1 cellular context compared by ENCODE assay signal in the genomic region with DNA sequence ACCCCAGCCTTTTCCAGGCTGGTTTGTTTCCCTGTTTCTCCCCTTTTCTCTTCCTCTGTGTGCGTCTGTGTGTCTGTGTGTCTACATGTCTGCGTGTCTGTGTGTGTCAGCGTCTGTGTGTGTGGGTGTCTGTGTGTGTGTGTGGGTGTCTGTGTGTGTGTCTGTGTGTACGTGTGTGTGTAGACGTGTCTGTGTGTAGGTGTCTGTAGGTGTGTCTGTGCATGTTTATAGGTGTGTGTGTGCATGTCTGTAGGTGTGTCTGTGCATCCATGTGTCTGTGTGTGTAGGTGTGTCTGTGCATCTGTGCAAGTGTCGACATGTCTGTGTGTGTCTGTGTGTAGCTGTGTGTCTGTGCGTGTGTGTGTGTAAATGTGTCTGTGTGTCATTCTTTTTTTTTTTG.
TF ChIP-seq lines count a peak whose summit lies in the region.

No MANE protein-coding gene starts in this region.

TF ChIP-seq in H1, 55 proteins besides CTCF, POLR2A, EP300 and RAD21:
- TF ChIP-seq CREB1 (IDR thresholded peaks at IDR 0.05) (no peak), CTBP2 (IDR thresholded peaks at IDR 0.05; ENCODE audit: borderline replicate concordance, insufficient read depth, insufficient read length, low read length) (no peak), BACH1 (IDR thresholded peaks at IDR 0.05; ENCODE audit: low read length) (no peak), KDM4A (IDR thresholded peaks at IDR 0.05; ENCODE audit: low read depth, low read length, severe bottlenecking) (no peak), MAFK (IDR thresholded peaks at IDR 0.05; ENCODE audit: low read depth, low read length) (no peak), SIN3A (conservative IDR thresholded peaks at IDR 0.05 in 1 of 2, IDR thresholded peaks at IDR 0.05 in 1 of 2; ENCODE audit: low read depth in 1 of 2, low read length in 2 of 2) (no peak)
